ENCODE assay signal across 13 cellular contexts in genomic region chr9:69637801-69638200, GRCh38. TPM values are rescaled to one million over a fixed set of nuclear protein-coding genes. Genes with fewer than 3 reads are reported as not detected.
A peak's percentile ranks its signal among the peaks of the same experiment; 100 is the strongest.
DNase-seq lines count a peak whose midpoint lies in the region; ATAC-seq, FAIRE-seq and TF ChIP-seq lines count a peak whose summit lies in the region.
"Had no signal": no experiment of that assay in that cellular context is flagged by ENCODE, and none has a peak within 500 bp of the region (broad histone marks: within the 10 kb centered on the region; RNA-seq: fewer than 3 reads in every experiment).

No MANE protein-coding gene starts in this region.

- ATAC-seq in SK-N-SH treated with all-trans-retinoic acid at 6 μM for 48 hours (peak; percentile 97), GM21717 (IDR thresholded peaks at IDR 0.05; ENCODE audit: unreplicated experiment) (no peak)
- ATAC-seq: esophagus mucosa, natural killer cell had no signal

- H3K56ac ChIP-seq in mesendoderm (ENCODE audit: low read length): no peak overlapping the region

- no peaks in the 10 kb centered on the region for H3K79me1 ChIP-seq in mesendoderm (ENCODE audit: low read length)

- H3K4me1 ChIP-seq in mesendoderm (ENCODE audit: control insufficient read depth, low read depth, low read length): no peaks in the 10 kb centered on the region

- no peak overlapping the region for H3K4me3 ChIP-seq in fibroblast of pulmonary artery (replicated peaks; ENCODE audit: low read depth, low read length)
- H3K4me3 ChIP-seq in mesendoderm (ENCODE audit: low read length): no peak overlapping the region

- peak; percentile 100 for FAIRE-seq in H54 (lab: Jason Lieb, UNC)

- no peaks in the 10 kb centered on the region for H3K36me3 ChIP-seq in mesendoderm (ENCODE audit: control insufficient read depth, insufficient read depth, low read length)

- no peak overlapping the region for H3K23ac ChIP-seq in mesendoderm (ENCODE audit: low read length)

- H2BK120ac ChIP-seq in mesendoderm (ENCODE audit: low read depth, low read length): no peak overlapping the region

- no peaks in the 10 kb centered on the region for H3K79me2 ChIP-seq in mesendoderm (ENCODE audit: control insufficient read depth, insufficient read depth, low read length)

- H2BK5ac ChIP-seq in mesendoderm (ENCODE audit: low read length): no peak overlapping the region

- H2BK15ac ChIP-seq in mesendoderm (replicated peaks; ENCODE audit: low read depth): no peak overlapping the region

- H4K5ac ChIP-seq in mesendoderm (ENCODE audit: low read length): no peak overlapping the region

- no peak overlapping the region for H4K8ac ChIP-seq in mesendoderm (ENCODE audit: low read depth, low read length)

- no peaks in the 10 kb centered on the region for H3K27me3 ChIP-seq in mesendoderm (ENCODE audit: insufficient read depth, low read length, poor library complexity)

- H3K4ac ChIP-seq in mesendoderm (ENCODE audit: low read depth, low read length): no peak overlapping the region

- H2AK5ac ChIP-seq in mesendoderm (ENCODE audit: low read length): no peak overlapping the region

- peak; percentile 30 for DNase-seq in H54 (ENCODE audit: insufficient read length, low spot score)
- DNase-seq in fibroblast of pulmonary artery (ENCODE audit: low read depth): peak; percentile 70
- peak; percentile 8 for DNase-seq in renal cortical epithelial cell (ENCODE audit: low read depth)
- no peak for DNase-seq in mesendoderm
- no peak for DNase-seq in NCI-H524 (lab: John Stamatoyannopoulos, UW)
- DNase-seq: activated CD4-positive, alpha-beta T cell treated with anti-CD3 and anti-CD28 coated beads, Interleukin-2, amount 50 U/mL, for 48 hours; activated gamma-delta T cell; GOT3; natural killer cell had no signal

- no peak for TF ChIP-seq POLR2A in H54 (IDR thresholded peaks at IDR 0.05; ENCODE audit: low read depth, low read length)

- TF ChIP-seq CTCF in fibroblast of pulmonary artery (IDR thresholded peaks at IDR 0.05; ENCODE audit: low read length, missing control alignments): no peak

- no peak overlapping the region for H3K9ac ChIP-seq in mesendoderm (ENCODE audit: low read length)

- H3K27ac ChIP-seq in mesendoderm (ENCODE audit: low read depth, low read length): no peak overlapping the region
- H3K27ac ChIP-seq: HL-60 had no signal

- H3K18ac ChIP-seq in mesendoderm (ENCODE audit: low read length): no peak overlapping the region

- no peak overlapping the region for H3K4me2 ChIP-seq in mesendoderm (ENCODE audit: low read length)

TF ChIP-seq in SK-N-SH treated with all-trans-retinoic acid at 6 μM for 48 hours, 23 proteins besides CTCF, POLR2A, EP300 and RAD21:
- no peak for TF ChIP-seq PPARA (CRISPR knock-in tag; IDR thresholded peaks at IDR 0.05; ENCODE audit: borderline replicate concordance)
- TF ChIP-seq TOX (CRISPR knock-in tag; IDR thresholded peaks at IDR 0.05; ENCODE audit: borderline replicate concordance): no peak
- no peak for TF ChIP-seq ZNF70 (CRISPR knock-in tag; IDR thresholded peaks at IDR 0.05)
- TF ChIP-seq ESRRG (CRISPR knock-in tag; IDR thresholded peaks at IDR 0.05): no peak
- no peak for TF ChIP-seq TSHZ2 (CRISPR knock-in tag; IDR thresholded peaks at IDR 0.05)
- TF ChIP-seq ISL1 (CRISPR knock-in tag; IDR thresholded peaks at IDR 0.05): peak; percentile 17
- TF ChIP-seq TCF4 (CRISPR knock-in tag; IDR thresholded peaks at IDR 0.05; ENCODE audit: borderline replicate concordance): no peak
- no peak for TF ChIP-seq SNAI2 (CRISPR knock-in tag; IDR thresholded peaks at IDR 0.05)
- TF ChIP-seq ZFP30 (CRISPR knock-in tag; IDR thresholded peaks at IDR 0.05): no peak
- no peak for TF ChIP-seq ZC3H10 (CRISPR knock-in tag; IDR thresholded peaks at IDR 0.05)
- peak; percentile 65 for TF ChIP-seq CREB5 (CRISPR knock-in tag; IDR thresholded peaks at IDR 0.05; ENCODE audit: low read depth)
- no peak for TF ChIP-seq BACH2 (CRISPR knock-in tag; IDR thresholded peaks at IDR 0.05; ENCODE audit: borderline replicate concordance)
- no peak for TF ChIP-seq POU6F1 (CRISPR knock-in tag; IDR thresholded peaks at IDR 0.05; ENCODE audit: borderline replicate concordance, low read depth)
- no peak for TF ChIP-seq ZNF565 (CRISPR knock-in tag; conservative IDR thresholded peaks at IDR 0.05; ENCODE audit: low read depth)
- no peak for TF ChIP-seq CSDC2 (CRISPR knock-in tag; IDR thresholded peaks at IDR 0.05)

RNA-seq across cellular contexts. Expression of gene APBA1, which starts 34.4 kb away (rescaled TPM):
- 0.55 and 1.2 TPM in 2 replicates for total RNA-seq in renal cortical epithelial cell
- 0.45 TPM for polyA plus RNA-seq in mesendoderm (2013, experiment 1 of 2)
- 0.90 TPM for polyA plus RNA-seq in mesendoderm (2013, experiment 2 of 2)

Comparison
In these comparisons a context has a peak if more than half of its experiments do, and no peak if none do; other contexts are left out.
1. DNase-seq: peak in H54 (single experiment), fibroblast of pulmonary artery (single experiment) and renal cortical epithelial cell (single experiment); none in mesendoderm (single experiment) and NCI-H524 (0 of 2).